Comparison of ENCODE assay signal across 20 cellular contexts in the genomic region with DNA sequence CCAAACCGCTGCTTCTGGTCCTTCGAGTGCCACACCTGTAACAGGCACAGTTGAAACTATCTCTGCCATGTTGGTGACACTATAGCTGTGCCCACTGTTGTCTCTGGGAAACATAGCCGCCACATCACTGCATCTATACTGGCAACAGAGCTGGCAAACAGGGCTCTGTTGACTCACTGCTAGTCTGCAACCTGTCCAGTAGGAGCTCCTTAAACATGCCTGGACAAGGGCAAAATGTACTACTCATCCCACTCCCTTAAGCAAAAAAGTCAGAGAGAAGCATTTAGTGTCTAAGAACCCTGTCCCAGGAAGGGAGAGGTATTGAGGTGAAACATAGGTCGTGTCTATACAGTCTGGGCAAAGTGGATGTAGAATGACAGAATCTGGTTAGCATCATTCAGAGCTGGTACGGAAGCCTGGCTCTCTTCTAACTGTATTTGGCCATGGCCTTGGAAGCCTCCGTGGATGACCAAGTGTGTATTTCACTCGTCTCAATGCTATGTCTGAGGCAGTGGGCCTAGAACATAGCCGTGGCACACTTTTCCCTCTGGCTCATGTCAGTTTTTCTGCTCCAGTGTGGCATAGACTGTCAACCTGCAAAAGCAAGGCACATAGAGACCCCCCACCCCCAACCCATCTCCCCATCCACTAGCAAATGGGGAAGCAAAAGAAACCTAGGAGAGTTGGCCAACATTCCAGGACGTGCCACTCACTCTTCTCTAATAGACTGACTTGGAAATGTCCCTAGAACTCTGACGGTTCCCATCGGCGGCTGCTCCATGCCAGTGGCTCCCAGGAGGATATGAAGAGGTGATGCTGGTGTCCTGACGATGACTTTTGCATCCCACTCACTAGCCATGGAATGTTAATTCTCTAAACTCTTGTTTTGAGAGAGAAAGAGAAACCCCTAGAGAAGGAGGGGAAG. TPM values are rescaled to one million over a fixed set of nuclear protein-coding genes. Genes with fewer than 3 reads are reported as not detected.
A peak's percentile ranks its signal among the peaks of the same experiment; 100 is the strongest.
DNase-seq lines count a peak whose midpoint lies in the region; ATAC-seq, FAIRE-seq and TF ChIP-seq lines count a peak whose summit lies in the region.
"Had no signal": no experiment of that assay in that cellular context is flagged by ENCODE, and none has a peak within 500 bp of the region (broad histone marks: within the 10 kb centered on the region; RNA-seq: fewer than 3 reads in every experiment).

No MANE protein-coding gene starts in this region.

- no peak for TF ChIP-seq RAD21 in K562 (CRISPR knock-in tag; conservative IDR thresholded peaks at IDR 0.05 in 1 of 2, IDR thresholded peaks at IDR 0.05 in 1 of 2)

- H3K27ac ChIP-seq in K562 (ENCODE audit: extremely low read depth, low read depth, low read length) (no peak overlapping the region), suprapubic skin (peak overlapping the region; percentile 66), mesendoderm (ENCODE audit: low read depth, low read length) (no peak overlapping the region)
- H3K27ac ChIP-seq: 22Rv1 had no signal

- H2BK5ac ChIP-seq in mesendoderm (ENCODE audit: low read length): no peak overlapping the region

- H3K36me3 ChIP-seq in K562 (ENCODE audit: control insufficient read depth, insufficient read depth, low read length): peaks cover 41% of the 10 kb centered on the region; the same call in 2 of the 3 replicates
- H3K36me3 ChIP-seq in suprapubic skin: peaks cover 39% of the 10 kb centered on the region
- peaks cover 1% of the 10 kb centered on the region for H3K36me3 ChIP-seq in mesendoderm (ENCODE audit: control insufficient read depth, insufficient read depth, low read length)

- no peak overlapping the region for H2AK5ac ChIP-seq in mesendoderm (ENCODE audit: low read length)

- no peaks in the 10 kb centered on the region for H3K9me3 ChIP-seq in K562 (replicated peaks; ENCODE audit: control insufficient read depth, insufficient read depth, low read depth, low read length)
- no peaks in the 10 kb centered on the region for H3K9me3 ChIP-seq in suprapubic skin
- no peaks in the 10 kb centered on the region for H3K9me3 ChIP-seq in T-helper 17 cell (ENCODE audit: control insufficient read depth, low read length, poor library complexity, severe bottlenecking)

- peaks cover 36% of the 10 kb centered on the region for H3K36me3 Mint-ChIP-seq in activated CD4-positive, alpha-beta T cell treated with anti-CD3 and anti-CD28 coated beads, Interleukin-2, amount 10 ng/mL, durations not matched to agents 7 days and 5 days (ENCODE audit: low read depth)
- H3K36me3 Mint-ChIP-seq in activated CD4-positive, alpha-beta T cell treated with anti-CD3 and anti-CD28 coated beads for 36 hours (ENCODE audit: low read depth): peaks cover 16% of the 10 kb centered on the region
- H3K36me3 Mint-ChIP-seq in memory B cell: peaks cover 15% of the 10 kb centered on the region
- H3K36me3 Mint-ChIP-seq in T-helper 17 cell (ENCODE audit: low read depth): peaks cover 3% of the 10 kb centered on the region

- no peaks in the 10 kb centered on the region for H3K79me1 ChIP-seq in mesendoderm (ENCODE audit: low read length)

- H3K56ac ChIP-seq in mesendoderm (ENCODE audit: low read length): no peak overlapping the region

- H2BK15ac ChIP-seq in mesendoderm (replicated peaks; ENCODE audit: low read depth): no peak overlapping the region

- no peak overlapping the region for H4K5ac ChIP-seq in mesendoderm (ENCODE audit: low read length)

- H3K9ac ChIP-seq in K562 (ENCODE audit: insufficient read depth in 1 of 2, low read depth in 2 of 2, low read length in 2 of 2): no peak overlapping the region
- H3K9ac ChIP-seq in mesendoderm (ENCODE audit: low read length): no peak overlapping the region

- H3K27me3 ChIP-seq in K562 (ENCODE audit: control insufficient read depth in 2 of 2, insufficient read depth in 2 of 2, low read length in 2 of 2): no peaks in the 10 kb centered on the region
- H3K27me3 ChIP-seq in suprapubic skin: no peaks in the 10 kb centered on the region
- no peaks in the 10 kb centered on the region for H3K27me3 ChIP-seq in mesendoderm (ENCODE audit: insufficient read depth, low read length, poor library complexity)

- no peak overlapping the region for H2AFZ ChIP-seq in K562 (ENCODE audit: low read depth, low read length)

- peak overlapping the region; percentile 7 for H3K27ac Mint-ChIP-seq in activated CD4-positive, alpha-beta T cell treated with anti-CD3 and anti-CD28 coated beads, Interleukin-2, amount 10 ng/mL, durations not matched to agents 7 days and 5 days
- H3K27ac Mint-ChIP-seq in activated CD4-positive, alpha-beta T cell treated with anti-CD3 and anti-CD28 coated beads for 36 hours: no peak overlapping the region
- H3K27ac Mint-ChIP-seq in memory B cell (peak overlapping the region; percentile 45), T-helper 17 cell (no peak overlapping the region)

- H3K18ac ChIP-seq in mesendoderm (ENCODE audit: low read length): no peak overlapping the region

- peaks cover 13% of the 10 kb centered on the region for H3K4me1 Mint-ChIP-seq in activated CD4-positive, alpha-beta T cell treated with anti-CD3 and anti-CD28 coated beads, Interleukin-2, amount 10 ng/mL, durations not matched to agents 7 days and 5 days
- no peaks in the 10 kb centered on the region for H3K4me1 Mint-ChIP-seq in activated CD4-positive, alpha-beta T cell treated with anti-CD3 and anti-CD28 coated beads for 36 hours
- H3K4me1 Mint-ChIP-seq in memory B cell (no peaks in the 10 kb centered on the region), T-helper 17 cell (peaks cover 2% of the 10 kb centered on the region)

- no peaks in the 10 kb centered on the region for H4K20me1 ChIP-seq in K562 (replicated peaks; ENCODE audit: control insufficient read depth, insufficient read depth, low read length)

- in situ Hi-C loops in K562 (cut with MboI): no loop called here

- no peak overlapping the region for H3K23ac ChIP-seq in mesendoderm (ENCODE audit: low read length)

- H3K4me1 ChIP-seq in K562 (replicated peaks in 1 of 2; ENCODE audit: control insufficient read depth in 2 of 2, insufficient read depth in 2 of 2, low read length in 2 of 2) (no peaks in the 10 kb centered on the region; a peak in 1 of 5 replicates), suprapubic skin (peaks cover 27% of the 10 kb centered on the region), mesendoderm (ENCODE audit: control insufficient read depth, low read depth, low read length) (no peaks in the 10 kb centered on the region)

- H3K9me1 ChIP-seq in K562 (ENCODE audit: control insufficient read depth, insufficient read depth, low read length): no peaks in the 10 kb centered on the region

- 80% methylated on average over 11 of the region's 13 CpGs for WGBS in K562 (ENCODE audit: insufficient coverage, low coverage, missing lambda C conversion rate)
- WGBS in suprapubic skin: 54% methylated on average over 13 of the region's 13 CpGs
- WGBS in mesendoderm (ENCODE audit: extremely low coverage, insufficient coverage, low lambda C conversion rate): no CpG with 5 or more reads among the region's 13 CpGs

- no peak for DNase-seq in activated CD4-positive, alpha-beta T cell treated with anti-CD3 and anti-CD28 coated beads, Interleukin-2, amount 10 ng/mL, durations not matched to agents 7 days and 5 days
- DNase-seq in activated CD4-positive, alpha-beta T cell treated with anti-CD3 and anti-CD28 coated beads for 36 hours: no peak
- DNase-seq in K562 (ENCODE audit: extremely low read depth in 1 of 4, low spot score in 3 of 4) (no peak), memory B cell (ENCODE audit: low spot score in 2 of 2) (no peak), suprapubic skin (ENCODE audit: low spot score in 2 of 2) (no peak), superior temporal gyrus (ENCODE audit: extremely low spot score) (no peak), T-helper 17 cell (no peak), mesendoderm (no peak)
- DNase-seq: activated CD4-positive, alpha-beta T cell treated with anti-CD3 and anti-CD28 coated beads for 4 hours; activated T-cell treated with anti-CD3 and anti-CD28 coated beads, Interleukin-2, amount 50 U/mL, for 1 hour; CD8-positive, alpha-beta T cell; effector CD8-positive, alpha-beta T cell; foreskin melanocyte; GOT3; NCI-H1092 treated with DMSO at 0.1 percent for 48 hours; stimulated activated naive CD4-positive, alpha-beta T cell; T-helper 2 cell had no signal

- no peaks in the 10 kb centered on the region for H3K27me3 Mint-ChIP-seq in activated CD4-positive, alpha-beta T cell treated with anti-CD3 and anti-CD28 coated beads, Interleukin-2, amount 10 ng/mL, durations not matched to agents 7 days and 5 days
- no peaks in the 10 kb centered on the region for H3K27me3 Mint-ChIP-seq in activated CD4-positive, alpha-beta T cell treated with anti-CD3 and anti-CD28 coated beads for 36 hours
- H3K27me3 Mint-ChIP-seq in memory B cell (no peaks in the 10 kb centered on the region), T-helper 17 cell (no peaks in the 10 kb centered on the region)
- H3K27me3 Mint-ChIP-seq: IgD-negative memory B cell had no signal

- H4K8ac ChIP-seq in mesendoderm (ENCODE audit: low read depth, low read length): no peak overlapping the region

- intact Hi-C loops in activated CD4-positive, alpha-beta T cell treated with anti-CD3 and anti-CD28 coated beads for 36 hours (cut with DNase I, micrococcal nuclease): no loop called here
- intact Hi-C loops in K562 (cut with micrococcal nuclease): no loop called here

- FAIRE-seq in K562 (lab: Jason Lieb, UNC): no peak

- H3K4ac ChIP-seq in mesendoderm (ENCODE audit: low read depth, low read length): no peak overlapping the region

- H3K4me3 ChIP-seq in K562: no peak overlapping the region
- no peak overlapping the region for H3K4me3 ChIP-seq in suprapubic skin
- H3K4me3 ChIP-seq in mesendoderm (ENCODE audit: low read length): no peak overlapping the region
- H3K4me3 ChIP-seq: lung had no signal

- H3K4me2 ChIP-seq in K562 (ENCODE audit: insufficient read depth, low read length) (no peak overlapping the region), mesendoderm (ENCODE audit: low read length) (no peak overlapping the region)

- H3K9me3 Mint-ChIP-seq in activated CD4-positive, alpha-beta T cell treated with anti-CD3 and anti-CD28 coated beads, Interleukin-2, amount 10 ng/mL, durations not matched to agents 7 days and 5 days: no peaks in the 10 kb centered on the region
- H3K9me3 Mint-ChIP-seq in activated CD4-positive, alpha-beta T cell treated with anti-CD3 and anti-CD28 coated beads for 36 hours (ENCODE audit: low read depth): no peaks in the 10 kb centered on the region
- H3K9me3 Mint-ChIP-seq in memory B cell: no peaks in the 10 kb centered on the region
- H3K9me3 Mint-ChIP-seq: CD8-positive, alpha-beta T cell; IgD-negative memory B cell had no signal

- no peak overlapping the region for H2BK120ac ChIP-seq in mesendoderm (ENCODE audit: low read depth, low read length)

- TF ChIP-seq CTCF in K562 (IDR thresholded peaks at IDR 0.05 in 2 of 3, conservative IDR thresholded peaks at IDR 0.05 in 1 of 3; ENCODE audit: insufficient read depth in 2 of 3, low read depth in 1 of 3, low read length in 3 of 3) (no peak), suprapubic skin (IDR thresholded peaks at IDR 0.05) (no peak)

- TF ChIP-seq EP300 in K562 (IDR thresholded peaks at IDR 0.05; ENCODE audit: low read length): no peak
- TF ChIP-seq EP300 in suprapubic skin (IDR thresholded peaks at IDR 0.05): no peak

- H3K4me3 Mint-ChIP-seq in activated CD4-positive, alpha-beta T cell treated with anti-CD3 and anti-CD28 coated beads, Interleukin-2, amount 10 ng/mL, durations not matched to agents 7 days and 5 days: no peak overlapping the region
- no peak overlapping the region for H3K4me3 Mint-ChIP-seq in activated CD4-positive, alpha-beta T cell treated with anti-CD3 and anti-CD28 coated beads for 36 hours
- H3K4me3 Mint-ChIP-seq in memory B cell (no peak overlapping the region), T-helper 17 cell (no peak overlapping the region)
- H3K4me3 Mint-ChIP-seq: CD8-positive, alpha-beta T cell; IgD-negative memory B cell had no signal

- CTCF ChIA-PET in activated CD4-positive, alpha-beta T cell treated with anti-CD3 and anti-CD28 coated beads, Interleukin-2, amount 10 ng/mL, durations not matched to agents 7 days and 5 days (lab: Charles Lee): interaction anchor here (1.1 to 3.7 kb wide), 5 partner anchors 12 to 287 kb away, joined by 3 to 17 read pairs (median 6); no protein-coding TSS in a partner anchor
- CTCF ChIA-PET in activated CD4-positive, alpha-beta T cell treated with anti-CD3 and anti-CD28 coated beads for 36 hours (lab: Charles Lee): interaction anchor here (0.7 to 2.3 kb wide), 3 partner anchors 12 to 159 kb away, joined by 3 to 12 read pairs (median 4); no protein-coding TSS in a partner anchor
- CTCF ChIA-PET in K562 (lab: Yijun Ruan, JAX; ENCODE audit: low intra/inter-chr PET ratio): no interaction called here

- BruUV-seq in K562 (replicated peaks; lab: Mats Ljungman, UMichigan): TSS peak; percentile 21

- H3K79me2 ChIP-seq in K562 (ENCODE audit: control insufficient read depth, insufficient read depth, low read length) (no peaks in the 10 kb centered on the region), mesendoderm (ENCODE audit: control insufficient read depth, insufficient read depth, low read length) (no peaks in the 10 kb centered on the region)

- no peak for ATAC-seq in activated CD4-positive, alpha-beta T cell treated with anti-CD3 and anti-CD28 coated beads for 36 hours
- no peak for ATAC-seq in K562
- ATAC-seq in memory B cell (ENCODE audit: low read depth): no peak
- no peak for ATAC-seq in T-helper 17 cell
- ATAC-seq: CD8-positive, alpha-beta T cell had no signal

- POLR2A ChIA-PET in activated CD4-positive, alpha-beta T cell treated with anti-CD3 and anti-CD28 coated beads, Interleukin-2, amount 10 ng/mL, durations not matched to agents 7 days and 5 days (lab: Charles Lee): no interaction called here
- POLR2A ChIA-PET in activated CD4-positive, alpha-beta T cell treated with anti-CD3 and anti-CD28 coated beads for 36 hours (lab: Charles Lee): no interaction called here
- POLR2A ChIA-PET in K562 (lab: Yijun Ruan, JAX): interaction anchor here (0.6 to 0.8 kb wide), 2 partner anchors 18 to 23 kb away, joined by 3 read pairs; no protein-coding TSS in a partner anchor

- TF ChIP-seq POLR2A in K562 (conservative IDR thresholded peaks at IDR 0.05) (no peak), suprapubic skin (IDR thresholded peaks at IDR 0.05) (no peak)

RNA-seq across cellular contexts. Expression of a gene that starts 21.4 kb away (rescaled TPM):
- total RNA-seq in activated CD4-positive, alpha-beta T cell treated with anti-CD3 and anti-CD28 coated beads, Interleukin-2, amount 10 ng/mL, durations not matched to agents 7 days and 5 days: 10 to 100 TPM; 19.4 to 19.6 TPM
- 10 to 100 TPM; 30.3 to 37.9 TPM for total RNA-seq in activated CD4-positive, alpha-beta T cell treated with anti-CD3 and anti-CD28 coated beads for 36 hours
- 37.5 and 84.0 TPM in 2 replicates for total RNA-seq in K562 (2011; cell fraction: chromatin; rRNA removed; ENCODE audit: low replicate concordance)
- 62.2 and 72.4 TPM in 2 replicates for total RNA-seq in K562 (2011; cell fraction: nucleolus; rRNA removed)
- 47.8 and 52.1 TPM in 2 replicates for total RNA-seq in K562 (2011; cell fraction: nucleoplasm; rRNA removed)
- total RNA-seq in K562 (2014; rRNA removed): 33.3 and 47.1 TPM in 2 replicates
- 20.2 and 24.5 TPM in 2 replicates for total RNA-seq in K562 (2014; rRNA removed; fragmentation: Illumina TruSeq; extraction: Trizol)
- total RNA-seq in K562 (2015; rRNA removed; fragmentation: Illumina TruSeq; extraction: Trizol): 27.4 and 28.1 TPM in 2 replicates
- total RNA-seq in K562 (2021): 56.8 and 63.1 TPM in 2 replicates
- 29.1 and 44.3 TPM in 2 replicates for polyA plus RNA-seq in K562 (2011; rRNA removed)
- 48.2 and 59.1 TPM in 2 replicates for polyA plus RNA-seq in K562 (2011; cell fraction: cytosol; rRNA removed)
- polyA plus RNA-seq in K562 (2011; cell fraction: nucleus; rRNA removed): 112 and 122 TPM in 2 replicates
- polyA plus RNA-seq in K562 (2012): 31.9 and 36.1 TPM in 2 replicates
- 42.6 and 48.5 TPM in 2 replicates for polyA plus RNA-seq in K562 (2014; fragmentation: Illumina TruSeq; extraction: Trizol)
- polyA plus RNA-seq in K562 (2014; fragmentation: Nextera tagmentation; extraction: Ambion mirVana): 10 to 100 TPM; 44.4 to 65.9 TPM
- polyA plus RNA-seq in K562 (2014; rRNA removed): 36.6 and 44.9 TPM in 2 replicates
- polyA minus RNA-seq in K562 (2011; rRNA and poly(A)+ RNA removed): 14.8 and 17.3 TPM in 2 replicates
- polyA minus RNA-seq in K562 (2011; cell fraction: cytosol; rRNA and poly(A)+ RNA removed): 17.0 and 18.8 TPM in 2 replicates
- polyA minus RNA-seq in K562 (2011; cell fraction: nucleus; rRNA and poly(A)+ RNA removed): 22.3 and 29.7 TPM in 2 replicates
- total RNA-seq in suprapubic skin: 10 to 100 TPM; 42.5 to 91.7 (median 57.9) TPM
- total RNA-seq in T-helper 17 cell: 10 to 100 TPM; 37.6 to 38.3 TPM
- 26.7 TPM for polyA plus RNA-seq in mesendoderm (2013, experiment 1 of 2)
- polyA plus RNA-seq in mesendoderm (2013, experiment 2 of 2): 26.6 TPM

Comparison
In these comparisons a context has a peak if more than half of its experiments do, and no peak if none do; other contexts are left out.
1. H3K27ac Mint-ChIP-seq: peak in activated CD4-positive, alpha-beta T cell treated with anti-CD3 and anti-CD28 coated beads, Interleukin-2, amount 10 ng/mL, durations not matched to agents 7 days and 5 days (single experiment) and memory B cell (single experiment); none in activated CD4-positive, alpha-beta T cell treated with anti-CD3 and anti-CD28 coated beads for 36 hours (single experiment) and T-helper 17 cell (single experiment).